ENCODE assay signal across 28 cellular contexts in the genomic region with DNA sequence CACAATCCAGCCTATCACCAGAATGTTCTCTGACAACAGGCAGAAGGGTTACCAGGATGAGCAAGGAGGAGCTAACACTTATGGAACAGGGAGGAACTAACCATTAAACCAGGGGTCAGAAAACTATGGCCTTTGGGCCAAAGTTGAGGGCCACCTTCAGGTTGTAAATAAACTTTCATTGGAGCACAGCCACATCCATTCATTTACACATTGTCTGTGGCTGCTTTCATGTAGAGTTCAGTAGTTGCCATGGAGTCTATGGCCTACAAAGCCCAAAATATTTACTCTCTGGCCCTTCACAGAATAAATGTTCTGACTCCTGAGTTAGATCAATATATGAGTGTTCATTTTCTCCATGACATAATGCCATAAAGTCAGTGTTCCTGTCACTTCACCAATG.
"Had no signal": no experiment of that assay in that cellular context is flagged by ENCODE, and none has a peak within 500 bp of the region (broad histone marks: within the 10 kb centered on the region; RNA-seq: fewer than 3 reads in every experiment).

No MANE protein-coding gene starts in this region.

- H3K4me3 ChIP-seq: ascending aorta, gastroesophageal sphincter, hepatocyte, psoas muscle, smooth muscle cell, upper lobe of right lung had no signal

- H3K36me3 ChIP-seq: ascending aorta, brain microvascular endothelial cell, gastroesophageal sphincter, upper lobe of right lung, WERI-Rb-1 had no signal

- H3K4me1 ChIP-seq: ascending aorta, psoas muscle, upper lobe of right lung had no signal

- H3K9me3 ChIP-seq: ascending aorta, gastroesophageal sphincter, psoas muscle, upper lobe of right lung had no signal

- H3K27ac ChIP-seq: ascending aorta, brain microvascular endothelial cell, gastroesophageal sphincter, hepatocyte, parathyroid adenoma, psoas muscle, upper lobe of right lung, WERI-Rb-1 had no signal

- DNase-seq: activated CD4-positive, alpha-beta T cell treated with anti-CD3 and anti-CD28 coated beads for 48 hours; activated CD4-positive, alpha-beta T cell treated with anti-CD3 and anti-CD28 coated beads, Interleukin-2, amount 50 U/mL, for 48 hours; activated CD8-positive, alpha-beta memory T cell treated with anti-CD3 and anti-CD28 coated beads for 24 hours; activated gamma-delta T cell; activated naive CD4-positive, alpha-beta T cell treated with anti-CD3 and anti-CD28 coated beads, Interleukin-2, amount 10 ng/mL, durations not matched to agents 7 days and 5 days; activated naive CD8-positive, alpha-beta T cell treated with anti-CD3 and anti-CD28 coated beads, Interleukin-2, amount 10 ng/mL, durations not matched to agents 7 days and 5 days; activated T-cell treated with anti-CD3 and anti-CD28 coated beads, Interleukin-2, amount 50 U/mL, for 1 hour; brain microvascular endothelial cell; islet precursor cell; left cardiac atrium; naive thymus-derived CD4-positive, alpha-beta T cell; occipital lobe; psoas muscle; stimulated activated CD4-positive, alpha-beta T cell treated with anti-CD3 and anti-CD28 coated beads, Interleukin-1b, Interleukin-23, amount 100 ng/mL, for 48 hours; stimulated activated CD4-positive, alpha-beta T cell treated with anti-CD3 and anti-CD28 coated beads, Interleukin-4, amount 100 ng/mL, for 4 hours; stimulated activated CD8-positive, alpha-beta memory T cell treated with anti-CD3 and anti-CD28 coated beads, Interleukin-4, amount 100 ng/mL, for 48 hours; stimulated activated naive CD8-positive, alpha-beta T cell treated with anti-CD3 and anti-CD28 coated beads, Interleukin-15, amount 100 ng/mL, for 72 hours; substantia nigra; T-helper 9 cell; upper lobe of right lung; WERI-Rb-1 had no signal

- ATAC-seq: activated CD4-positive, CD25-positive, alpha-beta regulatory T cell treated with anti-CD3 and anti-CD28 coated beads, Interleukin-2, amount 50 U/mL, for 24 hours; gastroesophageal sphincter; left cardiac atrium; naive thymus-derived CD4-positive, alpha-beta T cell; psoas muscle; stimulated activated memory B cell treated with anti-CD40 and anti-IgM and Interleukin-4, amounts not matched to agents 10 μg/mL and 1 μg/mL and 100 μg/mL, for 72 hours; stimulated activated naive CD8-positive, alpha-beta T cell treated with anti-CD3 and anti-CD28 coated beads, Interleukin-15, amount 100 ng/mL, for 72 hours; upper lobe of right lung had no signal

- H3K27me3 ChIP-seq: ascending aorta, brain microvascular endothelial cell, gastroesophageal sphincter, hepatocyte, upper lobe of right lung had no signal
